ENCODE assay signal across 8 cellular contexts in the genomic region with DNA sequence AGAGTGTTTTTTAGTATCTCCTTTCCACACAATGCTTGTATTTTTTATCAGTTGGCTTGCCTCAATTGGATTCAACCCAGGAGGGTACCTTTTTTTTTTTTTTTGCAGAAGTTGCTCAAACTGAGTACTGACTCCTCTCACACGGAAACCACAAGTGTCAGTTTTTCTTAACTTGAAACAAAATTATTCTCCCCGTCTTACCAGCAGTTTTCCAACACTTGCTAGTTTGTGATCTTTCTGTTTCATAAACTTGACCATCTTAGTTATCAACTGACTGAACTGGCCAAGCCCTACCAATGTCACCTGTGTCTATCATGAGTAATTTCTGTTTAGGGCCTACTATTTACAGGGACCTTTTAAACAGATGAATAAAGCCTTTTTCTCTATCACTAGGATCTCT. TPM values are rescaled to one million over a fixed set of nuclear protein-coding genes. Genes with fewer than 3 reads are reported as not detected.
DNase-seq lines count a peak whose midpoint lies in the region; ATAC-seq lines count a peak whose summit lies in the region.
"Had no signal": no experiment of that assay in that cellular context is flagged by ENCODE, and none has a peak within 500 bp of the region (broad histone marks: within the 10 kb centered on the region; RNA-seq: fewer than 3 reads in every experiment).

No MANE protein-coding gene starts in this region.

- H3K36me3 ChIP-seq in SJCRH30, result no peaks in the 10 kb centered on the region

- peak; percentile 77 for ATAC-seq in GM18907 (IDR thresholded peaks at IDR 0.05; ENCODE audit: unreplicated experiment)
- ATAC-seq in HG02571 (IDR thresholded peaks at IDR 0.05; ENCODE audit: unreplicated experiment), result peak; percentile 61
- peak; percentile 56 for ATAC-seq in memory B cell (ENCODE audit: low read depth)

- no peaks in the 10 kb centered on the region; the same call in 1 of the 2 replicates for H3K9me3 ChIP-seq in SJCRH30 (replicated peaks)

- H3K27me3 Mint-ChIP-seq in memory B cell, result peaks cover 3% of the 10 kb centered on the region

- in situ Hi-C loops in KBM-7 (cut with MboI; ENCODE audit: low pct_unique_long_range_greater_than_20kb, low sequenced_read_pairs), result no loop called here

- H3K4me3 ChIP-seq in SJCRH30, result no peak overlapping the region

- DNase-seq in KBM-7 (peak; percentile 80), memory B cell (ENCODE audit: low spot score in 2 of 2) (no peak), NCI-H345 treated with DMSO at 0.1 percent for 48 hours (lab: John Stamatoyannopoulos, UW; ENCODE audit: unreplicated experiment) (no peak), SJCRH30 (no peak), head of caudate nucleus (no peak)
- DNase-seq: NCI-H1436 had no signal

- peaks cover 15% of the 10 kb centered on the region for H3K4me1 ChIP-seq in SJCRH30

- no peak overlapping the region for H3K4me3 Mint-ChIP-seq in memory B cell

- no peaks in the 10 kb centered on the region for H3K36me3 Mint-ChIP-seq in memory B cell

- no peaks in the 10 kb centered on the region for H3K9me3 Mint-ChIP-seq in memory B cell

- intact Hi-C loops in head of caudate nucleus (cut with DNase I), result no loop called here

- H3K4me1 Mint-ChIP-seq in memory B cell, result peaks cover 11% of the 10 kb centered on the region

- no peaks in the 10 kb centered on the region for H3K27me3 ChIP-seq in SJCRH30

- H3K27ac Mint-ChIP-seq in memory B cell, result no peak overlapping the region

- H3K27ac ChIP-seq in SJCRH30, result no peak overlapping the region

RNA-seq across cellular contexts. Expression of a gene that starts 34.1 kb away (rescaled TPM):
- total RNA-seq in SJCRH30 (2014; rRNA removed; shearing (Covaris generic)), result 7.8 and 8.7 TPM in 2 replicates
